ENCODE assay signal across 25 cellular contexts in genomic region chr17:57125866-57126265, GRCh38. TPM values are rescaled to one million over a fixed set of nuclear protein-coding genes. Genes with fewer than 3 reads are reported as not detected.
DNase-seq lines count a peak whose midpoint lies in the region; ATAC-seq and TF ChIP-seq lines count a peak whose summit lies in the region.
"Had no signal": no experiment of that assay in that cellular context is flagged by ENCODE, and none has a peak within 500 bp of the region (broad histone marks: within the 10 kb centered on the region; RNA-seq: fewer than 3 reads in every experiment).

No MANE protein-coding gene starts in this region.

- H3K4me3 ChIP-seq in CD4-positive, CD25-positive, alpha-beta regulatory T cell (ENCODE audit: low read depth, low read length): no peak overlapping the region
- H3K4me3 ChIP-seq in SJCRH30: no peak overlapping the region
- H3K4me3 ChIP-seq: GM23248, SJSA1 had no signal

- H3K36me3 Mint-ChIP-seq in activated T-cell treated with anti-CD3 and anti-CD28 coated beads, Interleukin-2, amount 50 U/mL, for 24 hours (ENCODE audit: low read depth): peaks cover 50% of the 10 kb centered on the region
- peaks cover 20% of the 10 kb centered on the region for H3K36me3 Mint-ChIP-seq in CD4-positive, CD25-positive, alpha-beta regulatory T cell
- H3K36me3 Mint-ChIP-seq in neural crest cell (ENCODE audit: low read depth): peaks cover 4% of the 10 kb centered on the region

- H3K4me1 Mint-ChIP-seq in activated T-cell treated with anti-CD3 and anti-CD28 coated beads, Interleukin-2, amount 50 U/mL, for 24 hours (ENCODE audit: low read depth): peaks cover 1% of the 10 kb centered on the region
- peaks cover 0 to 7% (median 0%) of the 10 kb centered on the region in 4 donors for H3K4me1 Mint-ChIP-seq in CD4-positive, CD25-positive, alpha-beta regulatory T cell
- H3K4me1 Mint-ChIP-seq in neural crest cell: peaks cover 14% of the 10 kb centered on the region

- ATAC-seq in CD4-positive, CD25-positive, alpha-beta regulatory T cell (ENCODE audit: low read depth in 2 of 2): no peak
- ATAC-seq in HG03442 (IDR thresholded peaks at IDR 0.05; ENCODE audit: unreplicated experiment) (no peak), HG03135 (IDR thresholded peaks at IDR 0.05; ENCODE audit: unreplicated experiment) (no peak)
- ATAC-seq: Right ventricle myocardium inferior had no signal

- no peaks in the 10 kb centered on the region for H3K27me3 ChIP-seq in CD4-positive, CD25-positive, alpha-beta regulatory T cell (ENCODE audit: control insufficient read depth, insufficient read depth, low read length)
- H3K27me3 ChIP-seq in SJCRH30: no peaks in the 10 kb centered on the region

- H3K27ac ChIP-seq in CD4-positive, CD25-positive, alpha-beta regulatory T cell (ENCODE audit: insufficient read depth, low read length, poor library complexity, severe bottlenecking): no peak overlapping the region
- H3K27ac ChIP-seq in SJCRH30: peak overlapping the region; percentile 5; the same call in 1 of the 2 replicates
- H3K27ac ChIP-seq: GM23248, SJSA1 had no signal

- H3K4me3 Mint-ChIP-seq in activated T-cell treated with anti-CD3 and anti-CD28 coated beads, Interleukin-2, amount 50 U/mL, for 24 hours: no peak overlapping the region
- H3K4me3 Mint-ChIP-seq in CD4-positive, CD25-positive, alpha-beta regulatory T cell: no peak overlapping the region
- H3K4me3 Mint-ChIP-seq in neural crest cell: no peak overlapping the region
- H3K4me3 Mint-ChIP-seq: H9, HFFc6 had no signal

- peaks cover 18% of the 10 kb centered on the region for H3K36me3 ChIP-seq in CD4-positive, CD25-positive, alpha-beta regulatory T cell (ENCODE audit: control insufficient read depth, insufficient read depth, low read length)
- H3K36me3 ChIP-seq in SJCRH30: no peaks in the 10 kb centered on the region

- no peak for TF ChIP-seq CTCF in neural crest cell (conservative IDR thresholded peaks at IDR 0.05)

- H3K27me3 Mint-ChIP-seq in activated T-cell treated with anti-CD3 and anti-CD28 coated beads, Interleukin-2, amount 50 U/mL, for 24 hours: peaks cover 1% of the 10 kb centered on the region
- H3K27me3 Mint-ChIP-seq in CD4-positive, CD25-positive, alpha-beta regulatory T cell: peaks cover 3% of the 10 kb centered on the region
- H3K27me3 Mint-ChIP-seq in neural crest cell (ENCODE audit: low read depth): no peaks in the 10 kb centered on the region

- no peak for DNase-seq in activated T-cell treated with anti-CD3 and anti-CD28 coated beads, Interleukin-2, amount 50 U/mL, for 24 hours
- no peak for DNase-seq in activated T-cell treated with anti-CD3 and anti-CD28 coated beads, Interleukin-2, amount 50 U/mL, for 1 hour
- DNase-seq in CD4-positive, CD25-positive, alpha-beta regulatory T cell: no peak
- DNase-seq in SJCRH30 (peak; percentile 79 to 89), neural crest cell (ENCODE audit: low read depth, low spot score) (no peak), DMS153 treated with DMSO at 0.1 percent for 48 hours (lab: John Stamatoyannopoulos, UW; ENCODE audit: unreplicated experiment) (no peak)
- DNase-seq: 8988T; ACHN; DMS153; GM23248; H9; HFFc6; Karpas-422; MV-4-11; NCI-H1105; NCI-H1436 treated with DMSO at 0.1 percent for 48 hours; NCI-H187 treated with DMSO at 0.1 percent for 48 hours; NCI-H345; NCI-H748 treated with DMSO at 0.1 percent for 48 hours; NK-92 treated with Interleukin-12 subunit alpha and Interleukin-12 subunit beta, amount 100 ng/mL, for 24 hours; PC-3 had no signal

- H3K27ac Mint-ChIP-seq in activated T-cell treated with anti-CD3 and anti-CD28 coated beads, Interleukin-2, amount 50 U/mL, for 24 hours: peak overlapping the region; percentile 18
- peak overlapping the region in 2 of 3 donors; percentile 6 to 69 for H3K27ac Mint-ChIP-seq in CD4-positive, CD25-positive, alpha-beta regulatory T cell
- H3K27ac Mint-ChIP-seq in neural crest cell (ENCODE audit: unreplicated experiment): peak overlapping the region; percentile 63
- H3K27ac Mint-ChIP-seq: H9, HFFc6 had no signal

- H3K9me3 ChIP-seq in CD4-positive, CD25-positive, alpha-beta regulatory T cell (ENCODE audit: control insufficient read depth in 2 of 2, low read length in 2 of 2): no peaks in the 10 kb centered on the region
- H3K9me3 ChIP-seq in SJCRH30 (replicated peaks): no peaks in the 10 kb centered on the region

- no peaks in the 10 kb centered on the region for H3K4me1 ChIP-seq in CD4-positive, CD25-positive, alpha-beta regulatory T cell (ENCODE audit: control insufficient read depth, insufficient read depth, low read length, poor library complexity, severe bottlenecking)
- peaks cover 12% of the 10 kb centered on the region for H3K4me1 ChIP-seq in SJCRH30
- H3K4me1 ChIP-seq: SJSA1 had no signal

- no peaks in the 10 kb centered on the region for H3K9me3 Mint-ChIP-seq in activated T-cell treated with anti-CD3 and anti-CD28 coated beads, Interleukin-2, amount 50 U/mL, for 24 hours
- H3K9me3 Mint-ChIP-seq in CD4-positive, CD25-positive, alpha-beta regulatory T cell: no peaks in the 10 kb centered on the region
- H3K9me3 Mint-ChIP-seq in neural crest cell: no peaks in the 10 kb centered on the region
- H3K9me3 Mint-ChIP-seq: H9, HFFc6 had no signal

RNA-seq across cellular contexts. Expression of gene AKAP1, which starts 40.8 kb away (rescaled TPM):
- total RNA-seq in CD4-positive, CD25-positive, alpha-beta regulatory T cell: 27.8 TPM
- 10 to 100 TPM in 3 of 4 donors, 1 to 10 TPM in 1; 9.8 to 16.7 (median 14.6) TPM for polyA plus RNA-seq in CD4-positive, CD25-positive, alpha-beta regulatory T cell
- 20.1 and 22.2 TPM in 2 replicates for total RNA-seq in SJCRH30 (2014; rRNA removed; shearing (Covaris generic))
- total RNA-seq in neural crest cell: 21.5 and 23.4 TPM in 2 replicates

Comparison
In these comparisons a context has a peak if more than half of its experiments do, and no peak if none do; other contexts are left out.
1. DNase-seq: peak in SJCRH30 (2 of 2); none in activated T-cell treated with anti-CD3 and anti-CD28 coated beads, Interleukin-2, amount 50 U/mL, for 24 hours (single experiment), activated T-cell treated with anti-CD3 and anti-CD28 coated beads, Interleukin-2, amount 50 U/mL, for 1 hour (single experiment), CD4-positive, CD25-positive, alpha-beta regulatory T cell (0 of 3), neural crest cell (single experiment) and DMS153 treated with DMSO at 0.1 percent for 48 hours (single experiment).
2. Peak in every context shown above with its lines, with median percentiles within 50 percentile points of each other: H3K27ac Mint-ChIP-seq.